In the genomic region with DNA sequence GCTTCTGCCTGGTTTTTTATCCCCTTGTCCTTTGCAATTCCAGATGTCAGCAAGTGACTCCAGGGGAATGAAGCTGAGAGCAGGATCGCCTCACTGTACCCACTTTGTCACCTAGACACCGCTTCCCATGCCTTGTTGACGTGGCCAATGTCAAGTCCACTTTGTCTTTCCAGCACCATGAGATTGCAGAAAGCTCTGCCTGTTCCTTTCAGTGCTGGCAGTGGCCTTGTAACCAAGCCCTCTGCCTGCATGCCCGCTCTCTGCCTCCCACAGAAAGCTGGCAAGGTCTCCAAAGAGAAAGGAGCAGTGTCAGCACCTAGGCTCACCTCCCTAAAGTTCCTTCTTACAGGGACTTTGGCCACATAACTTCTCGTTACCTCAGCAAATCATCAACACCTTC, we compare ENCODE assay signal across 14 cellular contexts.
DNase-seq lines count a peak whose midpoint lies in the region; ATAC-seq and TF ChIP-seq lines count a peak whose summit lies in the region.
"Had no signal": no experiment of that assay in that cellular context is flagged by ENCODE, and none has a peak within 500 bp of the region (broad histone marks: within the 10 kb centered on the region; RNA-seq: fewer than 3 reads in every experiment).

No MANE protein-coding gene starts in this region.

- intact Hi-C loops in heart left ventricle (cut with DNase I) (no loop called here), left cardiac atrium (cut with DNase I) (no loop called here), testis (cut with DNase I; ENCODE audit: low total_unique reads) (no loop called here)

- H2BK20ac ChIP-seq in H9 (ENCODE audit: low read depth, low read length, poor library complexity, severe bottlenecking), result no peak overlapping the region

- H3K4ac ChIP-seq in H9 (ENCODE audit: low read depth, low read length), result no peak overlapping the region

- TF ChIP-seq POLR2A in heart left ventricle (IDR thresholded peaks at IDR 0.05) (no peak), testis (IDR thresholded peaks at IDR 0.05) (no peak)

- DNase-seq in heart left ventricle (peak in 1 of 5 donors; percentile 20), left cardiac atrium (no peak), H9 (no peak), adipocyte (ENCODE audit: low read depth) (peak; percentile 6), testis (peak; percentile 60)
- DNase-seq in activated CD4-positive, alpha-beta T cell treated with anti-CD3 and anti-CD28 coated beads, Interleukin-2, amount 50 U/mL, for 48 hours, result no peak
- no peak for DNase-seq in stimulated activated naive B cell treated with anti-CD40 and anti-IgM and Interleukin-4, amounts not matched to agents 10 μg/mL and 1 μg/mL and 100 μg/mL, for 72 hours
- DNase-seq: ACHN; CD4-positive, CD25-positive, alpha-beta regulatory T cell; DMS79 treated with DMSO at 0.1 percent for 48 hours; GDM1 had no signal

- H2BK12ac ChIP-seq in H9 (ENCODE audit: insufficient read length, low read depth, low read length), result no peak overlapping the region

- ATAC-seq in heart left ventricle (peak; percentile 63 to 89 (median 74)), left cardiac atrium (no peak)
- no peak for ATAC-seq in stimulated activated naive B cell treated with anti-CD40 and anti-IgM and Interleukin-4, amounts not matched to agents 10 μg/mL and 1 μg/mL and 100 μg/mL, for 72 hours (replicated peaks)
- ATAC-seq: HCT116 had no signal

- H4K5ac ChIP-seq in H9 (ENCODE audit: insufficient read length, low read depth, low read length), result peak overlapping the region; percentile 28

- no peak overlapping the region for H2BK15ac ChIP-seq in H9 (ENCODE audit: low read depth, low read length)

- no peak overlapping the region for H2AK5ac ChIP-seq in H9 (ENCODE audit: insufficient read length, low read length)

- no peaks in the 10 kb centered on the region for H3K36me3 Mint-ChIP-seq in H9 (ENCODE audit: insufficient read depth in 1 of 3, low read depth in 3 of 3)
- no peaks in the 10 kb centered on the region for H3K36me3 Mint-ChIP-seq in stimulated activated naive B cell treated with anti-CD40 and anti-IgM and Interleukin-4, amounts not matched to agents 10 μg/mL and 1 μg/mL and 100 μg/mL, for 72 hours
- H3K36me3 Mint-ChIP-seq: CD4-positive, CD25-positive, alpha-beta regulatory T cell had no signal

- H3K27me3 Mint-ChIP-seq in H9 (ENCODE audit: low read depth), result no peaks in the 10 kb centered on the region; the same call in 1 of the 2 replicates
- no peaks in the 10 kb centered on the region for H3K27me3 Mint-ChIP-seq in stimulated activated naive B cell treated with anti-CD40 and anti-IgM and Interleukin-4, amounts not matched to agents 10 μg/mL and 1 μg/mL and 100 μg/mL, for 72 hours
- H3K27me3 Mint-ChIP-seq: CD4-positive, CD25-positive, alpha-beta regulatory T cell had no signal

- no peaks in the 10 kb centered on the region for H3K9me3 Mint-ChIP-seq in H9
- no peaks in the 10 kb centered on the region for H3K9me3 Mint-ChIP-seq in stimulated activated naive B cell treated with anti-CD40 and anti-IgM and Interleukin-4, amounts not matched to agents 10 μg/mL and 1 μg/mL and 100 μg/mL, for 72 hours

- no peak for TF ChIP-seq CTCF in heart left ventricle (IDR thresholded peaks at IDR 0.05)
- no peak for TF ChIP-seq CTCF in H9 (conservative IDR thresholded peaks at IDR 0.05)
- TF ChIP-seq CTCF in testis (IDR thresholded peaks at IDR 0.05), result no peak

- H3K23me2 ChIP-seq in H9 (ENCODE audit: insufficient read length, low read depth, low read length, poor library complexity, severe bottlenecking), result no peaks in the 10 kb centered on the region

- H3K4me3 ChIP-seq in heart left ventricle, result no peak overlapping the region
- no peak overlapping the region for H3K4me3 ChIP-seq in adipocyte (ENCODE audit: low read length)
- no peak overlapping the region for H3K4me3 ChIP-seq in testis
- H3K4me3 ChIP-seq: BLaER1 treated with 17β-estradiol and CSF1 and Interleukin-3, amounts not matched to agents 10 nM and 100 nM had no signal

- no peak overlapping the region for H2BK120ac ChIP-seq in H9 (ENCODE audit: low read depth, low read length, poor library complexity, severe bottlenecking)

- H3K79me2 ChIP-seq in H9 (ENCODE audit: insufficient read depth, low read length), result no peaks in the 10 kb centered on the region

- H3K4me3 Mint-ChIP-seq in H9, result no peak overlapping the region
- H3K4me3 Mint-ChIP-seq in stimulated activated naive B cell treated with anti-CD40 and anti-IgM and Interleukin-4, amounts not matched to agents 10 μg/mL and 1 μg/mL and 100 μg/mL, for 72 hours, result no peak overlapping the region
- H3K4me3 Mint-ChIP-seq: CD4-positive, CD25-positive, alpha-beta regulatory T cell had no signal

- no peak overlapping the region for H3K4me2 ChIP-seq in H9 (ENCODE audit: insufficient read depth, insufficient read length, low read length)
- H3K4me2 ChIP-seq: BLaER1 treated with 17β-estradiol and CSF1 and Interleukin-3, amounts not matched to agents 10 nM and 100 nM had no signal

- no peak overlapping the region for H3T11ph ChIP-seq in H9 (ENCODE audit: low read length)

- H3K56ac ChIP-seq in H9 (ENCODE audit: insufficient read length, low read depth, low read length), result no peak overlapping the region

- no peak overlapping the region for H2AFZ ChIP-seq in H9 (ENCODE audit: low read length)

- no peak overlapping the region for H3K27ac Mint-ChIP-seq in H9
- H3K27ac Mint-ChIP-seq in stimulated activated naive B cell treated with anti-CD40 and anti-IgM and Interleukin-4, amounts not matched to agents 10 μg/mL and 1 μg/mL and 100 μg/mL, for 72 hours, result no peak overlapping the region
- H3K27ac Mint-ChIP-seq: CD4-positive, CD25-positive, alpha-beta regulatory T cell had no signal

- H3K4me1 ChIP-seq in heart left ventricle (no peaks in the 10 kb centered on the region), H9 (ENCODE audit: insufficient read depth, low read length) (no peaks in the 10 kb centered on the region), adipocyte (ENCODE audit: control insufficient read depth, insufficient read depth, low read length) (no peaks in the 10 kb centered on the region), testis (peaks cover 2% of the 10 kb centered on the region)
- H3K4me1 ChIP-seq: BLaER1 treated with 17β-estradiol and CSF1 and Interleukin-3, amounts not matched to agents 10 nM and 100 nM had no signal

- H3K4me1 Mint-ChIP-seq in H9, result no peaks in the 10 kb centered on the region
- H3K4me1 Mint-ChIP-seq in stimulated activated naive B cell treated with anti-CD40 and anti-IgM and Interleukin-4, amounts not matched to agents 10 μg/mL and 1 μg/mL and 100 μg/mL, for 72 hours, result no peaks in the 10 kb centered on the region
- H3K4me1 Mint-ChIP-seq: CD4-positive, CD25-positive, alpha-beta regulatory T cell had no signal

- H3K27ac ChIP-seq in heart left ventricle (no peak overlapping the region), H9 (ENCODE audit: insufficient read length, low read depth, low read length) (no peak overlapping the region), testis (no peak overlapping the region)
- H3K27ac ChIP-seq: BLaER1 treated with 17β-estradiol and CSF1 and Interleukin-3, amounts not matched to agents 10 nM and 100 nM; HL-60 had no signal

- no peak overlapping the region for H3K14ac ChIP-seq in H9 (ENCODE audit: insufficient read depth, low read length)

- H2BK5ac ChIP-seq in H9 (ENCODE audit: insufficient read length, low read length), result no peak overlapping the region

- no peak overlapping the region for H4K8ac ChIP-seq in H9 (replicated peaks; ENCODE audit: insufficient read length, low read depth, low read length)

- no peak overlapping the region for H3K18ac ChIP-seq in H9 (ENCODE audit: insufficient read length, low read depth, low read length)

- no peaks in the 10 kb centered on the region for H3K36me3 ChIP-seq in heart left ventricle
- H3K36me3 ChIP-seq in adipocyte (ENCODE audit: control insufficient read depth, insufficient read depth, low read length, severe bottlenecking), result no peaks in the 10 kb centered on the region
- H3K36me3 ChIP-seq in testis (ENCODE audit: low read depth, missing control alignments), result no peaks in the 10 kb centered on the region
- H3K36me3 ChIP-seq: BLaER1 treated with 17β-estradiol and CSF1 and Interleukin-3, amounts not matched to agents 10 nM and 100 nM had no signal

- H4K91ac ChIP-seq in H9 (ENCODE audit: insufficient read length, low read depth, low read length), result no peak overlapping the region

- 46 to 68% (median 59%) methylated on average over 5 of the region's 5 CpGs for WGBS in heart left ventricle, 4 donors
- no CpG with 5 or more reads among the region's 5 CpGs for WGBS in H9 (ENCODE audit: extremely low coverage, insufficient read length, low lambda C conversion rate)
- WGBS in testis, 2 donors, result 70 to 81% methylated on average over 5 of the region's 5 CpGs

- H3K27me3 ChIP-seq in heart left ventricle, result no peaks in the 10 kb centered on the region
- no peaks in the 10 kb centered on the region for H3K27me3 ChIP-seq in H9 (ENCODE audit: insufficient read depth, low read length)
- H3K27me3 ChIP-seq in adipocyte (replicated peaks; ENCODE audit: control insufficient read depth, insufficient read depth, low read length), result no peaks in the 10 kb centered on the region
- no peaks in the 10 kb centered on the region for H3K27me3 ChIP-seq in testis
- H3K27me3 ChIP-seq: BLaER1 treated with 17β-estradiol and CSF1 and Interleukin-3, amounts not matched to agents 10 nM and 100 nM had no signal

- no peaks in the 10 kb centered on the region for H4K20me1 ChIP-seq in H9 (ENCODE audit: control insufficient read depth, insufficient read depth, insufficient read length)
- H4K20me1 ChIP-seq: BLaER1 treated with 17β-estradiol and CSF1 and Interleukin-3, amounts not matched to agents 10 nM and 100 nM had no signal

- H3K9ac ChIP-seq in H9 (ENCODE audit: extremely low read depth, insufficient read length, low read length), result no peak overlapping the region
- no peak overlapping the region for H3K9ac ChIP-seq in adipocyte (ENCODE audit: low read length)
- H3K9ac ChIP-seq: BLaER1 treated with 17β-estradiol and CSF1 and Interleukin-3, amounts not matched to agents 10 nM and 100 nM had no signal

- H3K9me3 ChIP-seq in heart left ventricle (no peaks in the 10 kb centered on the region), H9 (ENCODE audit: control insufficient read depth, low read depth, low read length) (no peaks in the 10 kb centered on the region), adipocyte (ENCODE audit: control insufficient read depth, low read length) (no peaks in the 10 kb centered on the region), testis (no peaks in the 10 kb centered on the region)
- H3K9me3 ChIP-seq: BLaER1 treated with 17β-estradiol and CSF1 and Interleukin-3, amounts not matched to agents 10 nM and 100 nM had no signal

- H3K23ac ChIP-seq in H9 (ENCODE audit: insufficient read length, low read depth, low read length), result no peak overlapping the region

- no peaks in the 10 kb centered on the region for H3K79me1 ChIP-seq in H9 (ENCODE audit: insufficient read depth, low read depth, low read length, poor library complexity, severe bottlenecking)

Comparison
In these comparisons a context has a peak if more than half of its experiments do, and no peak if none do; other contexts are left out.
1. ATAC-seq: peak in heart left ventricle (4 of 4); none in left cardiac atrium (0 of 2) and stimulated activated naive B cell treated with anti-CD40 and anti-IgM and Interleukin-4, amounts not matched to agents 10 μg/mL and 1 μg/mL and 100 μg/mL, for 72 hours (0 of 2).
2. DNase-seq: peak in adipocyte (single experiment) and testis (single experiment); none in left cardiac atrium (single experiment), H9 (single experiment), activated CD4-positive, alpha-beta T cell treated with anti-CD3 and anti-CD28 coated beads, Interleukin-2, amount 50 U/mL, for 48 hours (0 of 2) and stimulated activated naive B cell treated with anti-CD40 and anti-IgM and Interleukin-4, amounts not matched to agents 10 μg/mL and 1 μg/mL and 100 μg/mL, for 72 hours (single experiment).